ENCODE assay signal across 25 cellular contexts in the genomic region with DNA sequence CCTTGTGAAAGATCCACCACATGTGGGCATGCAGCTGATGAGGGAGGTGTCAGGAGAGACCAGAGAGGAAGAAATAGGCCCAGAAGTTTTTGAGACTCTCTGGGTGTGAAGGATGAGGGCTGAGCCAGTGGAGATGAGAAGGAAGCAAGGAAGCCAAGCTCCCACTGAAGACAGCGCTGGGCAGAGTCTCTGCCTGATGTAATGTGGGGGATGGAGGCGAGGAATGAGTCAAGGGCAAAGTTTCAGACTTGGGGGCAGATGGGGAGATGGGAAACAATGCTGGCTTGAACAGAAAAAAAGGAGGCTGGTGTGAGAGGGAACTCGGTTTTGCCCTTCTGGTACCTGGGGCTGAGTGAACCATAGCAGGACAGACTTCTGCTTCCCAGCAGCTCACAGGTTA. TPM values are rescaled to one million over a fixed set of nuclear protein-coding genes. Genes with fewer than 3 reads are reported as not detected.
DNase-seq lines count a peak whose midpoint lies in the region; ATAC-seq and TF ChIP-seq lines count a peak whose summit lies in the region.
"Had no signal": no experiment of that assay in that cellular context is flagged by ENCODE, and none has a peak within 500 bp of the region (broad histone marks: within the 10 kb centered on the region; RNA-seq: fewer than 3 reads in every experiment).

No MANE protein-coding gene starts in this region.

- peak; percentile 26 for ATAC-seq in stimulated activated naive CD8-positive, alpha-beta T cell treated with anti-CD3 and anti-CD28 coated beads, Interleukin-15, Interleukin-2, amounts not matched to agents 100 U/mL and 50 U/mL, for 24 hours
- no peak for ATAC-seq in stimulated activated naive CD8-positive, alpha-beta T cell treated with anti-CD3 and anti-CD28 coated beads, Interleukin-15, amount 100 ng/mL, for 72 hours
- ATAC-seq in T-helper 17 cell: no peak
- ATAC-seq in naive B cell (ENCODE audit: low read depth in 2 of 2): no peak
- ATAC-seq in left lobe of liver: no peak
- ATAC-seq in GM21576 (IDR thresholded peaks at IDR 0.05; ENCODE audit: unreplicated experiment): no peak

- no peaks in the 10 kb centered on the region for H3K9me3 Mint-ChIP-seq in stimulated activated naive CD8-positive, alpha-beta T cell treated with anti-CD3 and anti-CD28 coated beads, Interleukin-15, amount 100 ng/mL, for 72 hours
- peaks cover 0 to 1% (median 0%) of the 10 kb centered on the region in 7 donors for H3K9me3 Mint-ChIP-seq in naive B cell
- H3K9me3 Mint-ChIP-seq in type B pancreatic cell: no peaks in the 10 kb centered on the region
- H3K9me3 Mint-ChIP-seq: CD8-positive, alpha-beta memory T cell had no signal

- no peak for DNase-seq in stimulated activated naive CD8-positive, alpha-beta T cell treated with anti-CD3 and anti-CD28 coated beads, Interleukin-15, Interleukin-2, amounts not matched to agents 100 U/mL and 50 U/mL, for 24 hours
- DNase-seq in stimulated activated naive CD8-positive, alpha-beta T cell treated with anti-CD3 and anti-CD28 coated beads, Interleukin-15, amount 100 ng/mL, for 72 hours: no peak
- DNase-seq in T-helper 17 cell: no peak
- no peak for DNase-seq in naive B cell
- DNase-seq in type B pancreatic cell (ENCODE audit: extremely low spot score, unreplicated experiment): no peak
- DNase-seq in left lobe of liver (ENCODE audit: low spot score): no peak
- DNase-seq in EL: no peak
- DNase-seq: C1 segment of cervical spinal cord; CD8-positive, alpha-beta memory T cell; DMS79 treated with DMSO at 0.1 percent for 48 hours; HCEC 1CT; NCI-H1092; NCI-H1417 treated with DMSO at 0.1 percent for 48 hours; NCI-H1694 treated with DMSO at 0.1 percent for 48 hours; NCI-H2081; NCI-H2227 treated with DMSO at 0.1 percent for 48 hours; NCI-H526 treated with DMSO at 0.1 percent for 48 hours; OCI-M1; Peyer's patch; SIG-M5 had no signal

- peaks cover 15% of the 10 kb centered on the region for H3K4me1 Mint-ChIP-seq in stimulated activated naive CD8-positive, alpha-beta T cell treated with anti-CD3 and anti-CD28 coated beads, Interleukin-15, amount 100 ng/mL, for 72 hours
- H3K4me1 Mint-ChIP-seq in T-helper 17 cell (peaks cover 2% of the 10 kb centered on the region), naive B cell (peaks cover 8 to 38% (median 25%) of the 10 kb centered on the region in 3 donors), type B pancreatic cell (ENCODE audit: unreplicated experiment) (no peaks in the 10 kb centered on the region)
- H3K4me1 Mint-ChIP-seq: CD8-positive, alpha-beta memory T cell had no signal

- peaks cover 8% of the 10 kb centered on the region for H3K27me3 Mint-ChIP-seq in stimulated activated naive CD8-positive, alpha-beta T cell treated with anti-CD3 and anti-CD28 coated beads, Interleukin-15, amount 100 ng/mL, for 72 hours
- peaks cover 14% of the 10 kb centered on the region for H3K27me3 Mint-ChIP-seq in T-helper 17 cell
- peaks cover 8 to 16% (median 14%) of the 10 kb centered on the region in 3 donors for H3K27me3 Mint-ChIP-seq in naive B cell
- H3K27me3 Mint-ChIP-seq in type B pancreatic cell: peaks cover 21% of the 10 kb centered on the region

- peak overlapping the region in 1 of 2 donors; percentile 59 for H3K27ac Mint-ChIP-seq in stimulated activated naive CD8-positive, alpha-beta T cell treated with anti-CD3 and anti-CD28 coated beads, Interleukin-15, amount 100 ng/mL, for 72 hours
- peak overlapping the region; percentile 17 for H3K27ac Mint-ChIP-seq in T-helper 17 cell
- peak overlapping the region in 4 of 6 donors; percentile 3 to 85 (median 16) for H3K27ac Mint-ChIP-seq in naive B cell
- H3K27ac Mint-ChIP-seq in type B pancreatic cell: peak overlapping the region; percentile 27
- H3K27ac Mint-ChIP-seq: CD8-positive, alpha-beta memory T cell had no signal

- no peaks in the 10 kb centered on the region for H3K9me3 ChIP-seq in T-helper 17 cell (ENCODE audit: control insufficient read depth, low read length, poor library complexity, severe bottlenecking)
- H3K9me3 ChIP-seq: Peyer's patch had no signal

- TF ChIP-seq CTCF in type B pancreatic cell (conservative IDR thresholded peaks at IDR 0.05): no peak

- H3K4me3 Mint-ChIP-seq in stimulated activated naive CD8-positive, alpha-beta T cell treated with anti-CD3 and anti-CD28 coated beads, Interleukin-15, amount 100 ng/mL, for 72 hours: no peak overlapping the region
- H3K4me3 Mint-ChIP-seq in T-helper 17 cell (no peak overlapping the region), naive B cell (peak overlapping the region in 1 of 8 donors; percentile 61), type B pancreatic cell (no peak overlapping the region)
- H3K4me3 Mint-ChIP-seq: CD8-positive, alpha-beta memory T cell had no signal

- no peaks in the 10 kb centered on the region for H3K36me3 Mint-ChIP-seq in T-helper 17 cell (ENCODE audit: low read depth)
- H3K36me3 Mint-ChIP-seq in naive B cell: no peaks in the 10 kb centered on the region
- H3K36me3 Mint-ChIP-seq in type B pancreatic cell: no peaks in the 10 kb centered on the region

RNA-seq across cellular contexts. Expression of a gene that starts 0.6 kb away (rescaled TPM):
- total RNA-seq in T-helper 17 cell: not detected
- polyA plus RNA-seq in naive B cell (ENCODE audit: low read depth in 6 of 6): not detected
- total RNA-seq in type B pancreatic cell (ENCODE audit: low replicate concordance): not detected in 2 replicates
- total RNA-seq in left lobe of liver: not detected
- total RNA-seq: A673, H1, HT-29, NCI-H460, Peyer's patch had no signal
- polyA plus RNA-seq: CD8-positive, alpha-beta memory T cell; H1 had no signal

RNA-seq across cellular contexts. Expression of a gene that starts 32.9 kb away (rescaled TPM):
- total RNA-seq in T-helper 17 cell: not detected
- polyA plus RNA-seq in naive B cell (ENCODE audit: low read depth in 6 of 6): not detected
- 1.4 and 17.8 TPM in 2 replicates for total RNA-seq in type B pancreatic cell (ENCODE audit: low replicate concordance)
- 13.8 TPM for total RNA-seq in left lobe of liver
- total RNA-seq: A673; CD8-positive, alpha-beta memory T cell; NCI-H460 had no signal
- polyA plus RNA-seq: CD8-positive, alpha-beta memory T cell had no signal

RNA-seq across cellular contexts. Expression of a gene that starts 42.0 kb away (rescaled TPM):
- total RNA-seq in T-helper 17 cell: 10 to 100 TPM; 19.3 to 35.0 TPM
- 10 to 100 TPM; 33.4 to 67.2 (median 40.9) TPM for polyA plus RNA-seq in naive B cell (ENCODE audit: low read depth in 6 of 6)
- total RNA-seq in type B pancreatic cell (ENCODE audit: low replicate concordance): 68.2 and 73.7 TPM in 2 replicates
- total RNA-seq in left lobe of liver: 21.3 TPM

RNA-seq across cellular contexts. Expression of a gene that starts 42.1 kb away (rescaled TPM):
- total RNA-seq in T-helper 17 cell (10 to 100 TPM; 14.2 to 15.3 TPM), type B pancreatic cell (ENCODE audit: low replicate concordance) (73.1 and 96.0 TPM in 2 replicates), left lobe of liver (64.5 TPM)
- polyA plus RNA-seq in naive B cell (ENCODE audit: low read depth in 6 of 6): 10 to 100 TPM; 17.6 to 42.2 (median 23.3) TPM

RNA-seq across cellular contexts. Expression of a gene that starts 46.6 kb away (rescaled TPM):
- not detected for total RNA-seq in T-helper 17 cell
- polyA plus RNA-seq in naive B cell (ENCODE audit: low read depth in 6 of 6): not detected
- total RNA-seq in type B pancreatic cell (ENCODE audit: low replicate concordance): 0.17 TPM in 1 of 2 replicates, not detected in the other
- total RNA-seq in left lobe of liver: 0.40 TPM
- total RNA-seq: A673, H1, HT-29, NCI-H460 had no signal
- polyA plus RNA-seq: CD8-positive, alpha-beta memory T cell; H1 had no signal
